ENCODE assay signal across 8 cellular contexts in the genomic region with DNA sequence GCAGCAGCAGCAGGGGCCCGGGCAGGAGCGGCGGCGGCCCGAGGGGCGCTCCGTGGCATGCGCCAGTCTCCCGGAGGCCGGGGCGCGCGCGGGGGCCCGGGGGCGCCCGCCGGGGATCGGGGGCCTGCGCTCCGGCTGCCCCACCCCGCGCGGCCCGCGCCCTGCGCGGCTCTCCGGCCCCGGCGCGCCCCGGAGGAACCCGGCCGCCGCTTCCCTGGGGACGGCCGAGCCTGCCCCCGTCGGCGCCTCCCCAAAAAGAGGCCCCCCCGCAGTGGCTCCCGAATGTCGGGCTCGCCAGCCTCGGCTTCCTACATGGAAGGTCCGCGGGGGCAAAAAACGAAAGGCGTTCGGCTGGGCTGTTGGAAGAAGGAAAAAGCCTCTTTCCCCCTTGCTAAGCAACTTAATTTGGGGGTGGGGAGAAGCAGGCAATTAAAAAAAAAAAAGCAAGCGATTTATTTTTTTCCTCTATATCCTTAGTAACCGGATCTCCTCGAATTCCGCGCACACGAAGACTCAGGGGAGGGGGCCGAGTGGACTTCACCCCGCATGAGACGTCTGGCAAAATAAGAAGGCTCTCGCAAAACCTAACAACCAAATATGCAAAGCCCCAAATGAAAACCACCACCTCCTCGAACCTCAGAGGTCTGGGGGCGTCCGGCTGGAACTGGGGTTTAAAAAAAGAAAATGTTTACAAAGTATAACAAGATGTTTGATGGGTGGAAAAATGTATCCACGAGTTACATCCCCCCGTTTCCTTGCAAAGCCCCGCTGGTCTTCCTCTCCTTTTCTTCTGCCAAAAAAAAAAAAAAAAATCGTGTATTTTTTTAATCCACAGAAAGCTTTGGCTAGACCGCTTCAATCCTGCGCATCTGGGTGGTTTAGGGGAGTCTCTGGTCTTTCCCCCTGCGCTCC. TPM values are rescaled to one million over a fixed set of nuclear protein-coding genes. Genes with fewer than 3 reads are reported as not detected.
DNase-seq lines count a peak whose midpoint lies in the region; ATAC-seq and TF ChIP-seq lines count a peak whose summit lies in the region.

A gene with protein sequence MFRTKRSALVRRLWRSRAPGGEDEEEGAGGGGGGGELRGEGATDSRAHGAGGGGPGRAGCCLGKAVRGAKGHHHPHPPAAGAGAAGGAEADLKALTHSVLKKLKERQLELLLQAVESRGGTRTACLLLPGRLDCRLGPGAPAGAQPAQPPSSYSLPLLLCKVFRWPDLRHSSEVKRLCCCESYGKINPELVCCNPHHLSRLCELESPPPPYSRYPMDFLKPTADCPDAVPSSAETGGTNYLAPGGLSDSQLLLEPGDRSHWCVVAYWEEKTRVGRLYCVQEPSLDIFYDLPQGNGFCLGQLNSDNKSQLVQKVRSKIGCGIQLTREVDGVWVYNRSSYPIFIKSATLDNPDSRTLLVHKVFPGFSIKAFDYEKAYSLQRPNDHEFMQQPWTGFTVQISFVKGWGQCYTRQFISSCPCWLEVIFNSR (minus strand): TSS at position 430 of the 912 bp plus-strand sequence. CDS start 541 bp downstream, outside the sequence.

- peak within 1 kb of the TSS; percentile 86 for H3K27ac ChIP-seq in C4-2B
- peak within 1 kb of the TSS; percentile 93 to 100 (median 98) for H3K27ac ChIP-seq in heart right ventricle

- H3K4me1 Mint-ChIP-seq in HFFc6 (ENCODE audit: low read depth), result peaks cover 49% of the 10 kb centered on the region
- peaks cover 46% of the 10 kb centered on the region for H3K4me1 Mint-ChIP-seq in activated T-helper 1 cell treated with anti-CD3 and anti-CD28 coated beads, Interleukin-12 subunit alpha, Interleukin-12 subunit beta, Interleukin-2, Interleukin-4 antibody, amounts not matched to agents 30 ng/mL and 10 ng/mL and 1 ng/mL, durations not matched to agents 14 hours and 24 hours and 36 hours (ENCODE audit: low read depth)

- H3K27me3 ChIP-seq in heart right ventricle, result no peaks in the 10 kb centered on the region

- peaks cover 9 to 55% (median 46%) of the 10 kb centered on the region in 9 donors for H3K4me1 ChIP-seq in heart right ventricle

- H3K9me3 Mint-ChIP-seq in HFFc6, result peaks cover 4% of the 10 kb centered on the region; the same call in 1 of the 2 replicates
- no peaks in the 10 kb centered on the region for H3K9me3 Mint-ChIP-seq in activated T-helper 1 cell treated with anti-CD3 and anti-CD28 coated beads, Interleukin-12 subunit alpha, Interleukin-12 subunit beta, Interleukin-2, Interleukin-4 antibody, amounts not matched to agents 30 ng/mL and 10 ng/mL and 1 ng/mL, durations not matched to agents 14 hours and 24 hours and 36 hours

- 1% methylated on average over 62 to 71 of the region's 71 CpGs for WGBS in heart right ventricle, 2 donors

- H3K27ac Mint-ChIP-seq in HFFc6, result peak within 1 kb of the TSS; percentile 93
- peak within 1 kb of the TSS; percentile 96 for H3K27ac Mint-ChIP-seq in activated T-helper 1 cell treated with anti-CD3 and anti-CD28 coated beads, Interleukin-12 subunit alpha, Interleukin-12 subunit beta, Interleukin-2, Interleukin-4 antibody, amounts not matched to agents 30 ng/mL and 10 ng/mL and 1 ng/mL, durations not matched to agents 14 hours and 24 hours and 36 hours

- peak within 1 kb of the TSS; percentile 100 for H3K4me3 Mint-ChIP-seq in HFFc6
- peak within 1 kb of the TSS; percentile 99 for H3K4me3 Mint-ChIP-seq in activated T-helper 1 cell treated with anti-CD3 and anti-CD28 coated beads, Interleukin-12 subunit alpha, Interleukin-12 subunit beta, Interleukin-2, Interleukin-4 antibody, amounts not matched to agents 30 ng/mL and 10 ng/mL and 1 ng/mL, durations not matched to agents 14 hours and 24 hours and 36 hours

- H3K36me3 ChIP-seq in heart right ventricle, result peaks cover 0 to 26% (median 0%) of the 10 kb centered on the region in 9 donors

- no peaks in the 10 kb centered on the region for H3K9me3 ChIP-seq in heart right ventricle

- H3K27me3 Mint-ChIP-seq in HFFc6 (ENCODE audit: insufficient read depth), result peaks cover 11% of the 10 kb centered on the region
- H3K27me3 Mint-ChIP-seq in activated T-helper 1 cell treated with anti-CD3 and anti-CD28 coated beads, Interleukin-12 subunit alpha, Interleukin-12 subunit beta, Interleukin-2, Interleukin-4 antibody, amounts not matched to agents 30 ng/mL and 10 ng/mL and 1 ng/mL, durations not matched to agents 14 hours and 24 hours and 36 hours (ENCODE audit: insufficient read depth), result peaks cover 7% of the 10 kb centered on the region

- ATAC-seq in heart right ventricle (no peak), HG02840 (IDR thresholded peaks at IDR 0.05; ENCODE audit: low FRiP score, unreplicated experiment) (no peak), GM18907 (IDR thresholded peaks at IDR 0.05; ENCODE audit: unreplicated experiment) (no peak)

- peak within 1 kb of the TSS; percentile 68 to 96 (median 92) for H3K4me3 ChIP-seq in heart right ventricle

- TF ChIP-seq CTCF in C4-2B (conservative IDR thresholded peaks at IDR 0.05) (no peak), HFFc6 (IDR thresholded peaks at IDR 0.05) (no peak), heart right ventricle (IDR thresholded peaks at IDR 0.05) (no peak)

- intact Hi-C loops in activated T-helper 1 cell treated with anti-CD3 and anti-CD28 coated beads, Interleukin-12 subunit alpha, Interleukin-12 subunit beta, Interleukin-2, Interleukin-4 antibody, amounts not matched to agents 30 ng/mL and 10 ng/mL and 1 ng/mL, durations not matched to agents 14 hours and 24 hours and 36 hours (cut with micrococcal nuclease), result loop anchor here (2.0 to 10.0 kb wide), 3 partner anchors 212 to 536 kb away; a partner anchor contains a TSS
- intact Hi-C loops in heart right ventricle (cut with DNase I), result loop anchor here in 6 of 10 donors (2.0 to 10.0 kb wide), 9 partner anchors 16 to 273 kb away; no protein-coding TSS in a partner anchor

- H3K36me3 Mint-ChIP-seq in HFFc6 (ENCODE audit: low read depth), result peaks cover 39% of the 10 kb centered on the region
- peaks cover 36% of the 10 kb centered on the region for H3K36me3 Mint-ChIP-seq in activated T-helper 1 cell treated with anti-CD3 and anti-CD28 coated beads, Interleukin-12 subunit alpha, Interleukin-12 subunit beta, Interleukin-2, Interleukin-4 antibody, amounts not matched to agents 30 ng/mL and 10 ng/mL and 1 ng/mL, durations not matched to agents 14 hours and 24 hours and 36 hours (ENCODE audit: low read depth)

- DNase-seq in HFFc6 (no peak), heart right ventricle (peak; percentile 44 to 57), renal cortical epithelial cell (ENCODE audit: low read depth) (no peak), AML-193 (lab: John Stamatoyannopoulos, UW) (no peak)
- DNase-seq in activated T-helper 1 cell treated with anti-CD3 and anti-CD28 coated beads, Interleukin-12 subunit alpha, Interleukin-12 subunit beta, Interleukin-2, Interleukin-4 antibody, amounts not matched to agents 30 ng/mL and 10 ng/mL and 1 ng/mL, durations not matched to agents 14 hours and 24 hours and 36 hours (ENCODE audit: low spot score), result no peak

RNA-seq across cellular contexts. Expression of the gene that starts here (rescaled TPM):
- total RNA-seq in HFFc6 (2021; fragmentation: NEBNext Ultra II Directional; extraction: Animal tissue kit (Norgen Biotek cat#: 25700)), result 10 to 100 TPM; 29.6 to 35.8 (median 30.7) TPM
- total RNA-seq in activated T-helper 1 cell treated with anti-CD3 and anti-CD28 coated beads, Interleukin-12 subunit alpha, Interleukin-12 subunit beta, Interleukin-2, Interleukin-4 antibody, amounts not matched to agents 30 ng/mL and 10 ng/mL and 1 ng/mL, durations not matched to agents 14 hours and 24 hours and 36 hours, result 26.7 and 26.8 TPM in 2 replicates
- total RNA-seq in heart right ventricle, result 10 to 100 TPM; 15.4 to 28.6 (median 19.9) TPM
- 10 to 100 TPM in 1 of 2 donors, 1 to 10 TPM in 1; 6.7 to 18.7 TPM for polyA plus RNA-seq in heart right ventricle
- total RNA-seq in renal cortical epithelial cell, result 46.2 and 71.3 TPM in 2 replicates

Comparison
In these comparisons a context has a peak if more than half of its experiments do, and no peak if none do; other contexts are left out.
1. DNase-seq: peak in heart right ventricle (2 of 2); none in HFFc6 (single experiment), activated T-helper 1 cell treated with anti-CD3 and anti-CD28 coated beads, Interleukin-12 subunit alpha, Interleukin-12 subunit beta, Interleukin-2, Interleukin-4 antibody, amounts not matched to agents 30 ng/mL and 10 ng/mL and 1 ng/mL, durations not matched to agents 14 hours and 24 hours and 36 hours (single experiment), renal cortical epithelial cell (single experiment) and AML-193 (0 of 2).